ENCODE assay signal across 16 cellular contexts in the genomic region with DNA sequence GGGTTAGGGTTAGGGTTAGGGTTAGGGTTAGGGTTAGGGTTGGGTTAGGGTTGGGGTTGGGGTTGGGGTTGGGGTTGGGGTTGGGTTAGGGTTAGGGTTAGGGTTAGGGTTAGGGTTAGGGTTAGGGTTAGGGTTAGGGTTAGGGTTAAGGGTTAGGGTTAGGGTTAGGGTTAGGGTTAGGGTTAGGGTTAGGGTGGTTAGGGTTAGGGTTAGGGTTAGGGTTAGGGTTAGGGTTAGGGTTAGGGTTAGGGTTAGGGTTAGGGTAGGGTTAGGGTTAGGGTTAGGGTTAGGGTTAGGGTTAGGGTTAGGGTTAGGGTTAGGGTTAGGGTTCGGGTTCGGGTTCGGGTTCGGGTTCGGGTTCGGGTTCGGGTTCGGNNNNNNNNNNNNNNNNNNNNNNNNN. TPM values are rescaled to one million over a fixed set of nuclear protein-coding genes. Genes with fewer than 3 reads are reported as not detected.
DNase-seq lines count a peak whose midpoint lies in the region; ATAC-seq, FAIRE-seq and TF ChIP-seq lines count a peak whose summit lies in the region.
"Not testable (repeated sequence)": the region's sequence is repeated elsewhere in the genome, so short reads cannot be mapped to it uniquely, and the experiment has no call there.
"Had no signal": no experiment of that assay in that cellular context is flagged by ENCODE, and none has a peak within 500 bp of the region (broad histone marks: within the 10 kb centered on the region; RNA-seq: fewer than 3 reads in every experiment).

No MANE protein-coding gene starts in this region.

- H4K20me1 ChIP-seq in GM12878 (ENCODE audit: control insufficient read depth, insufficient read depth); endothelial cell of umbilical vein (replicated peaks; ENCODE audit: control insufficient read depth, extremely low read depth, insufficient read depth, low read length): not testable (repeated sequence)

- not testable (repeated sequence) for H3K27me3 ChIP-seq in GM12878 (replicated peaks in 1 of 2; ENCODE audit: control insufficient read depth in 2 of 2, insufficient read depth in 2 of 2, low read length in 1 of 2); endothelial cell of umbilical vein (ENCODE audit: control insufficient read depth in 2 of 2, insufficient read depth in 2 of 2, low read length in 2 of 2); psoas muscle (ENCODE audit: insufficient read depth in 3 of 3, low read length in 2 of 3)

- not testable (repeated sequence) for H3K4me1 ChIP-seq in GM12878 (ENCODE audit: control insufficient read depth, insufficient read depth, low read length); endothelial cell of umbilical vein (ENCODE audit: control insufficient read depth, extremely low read depth, insufficient read depth, low read length); psoas muscle

- not testable (repeated sequence) for H3K4me1 Mint-ChIP-seq in activated CD8-positive, alpha-beta memory T cell treated with anti-CD3 and anti-CD28 coated beads, Interleukin-2, amount 10 ng/mL, durations not matched to agents 7 days and 5 days

- 85% methylated on average over 4 of the region's 8 CpGs for WGBS in GM12878 (ENCODE audit: insufficient coverage, insufficient replicate concordance, low lambda C conversion rate, missing lambda C conversion rate)
- 86 to 92% (median 90%) methylated on average over 7 of the region's 8 CpGs for WGBS in psoas muscle, 3 donors

- CTCF ChIA-PET in activated CD8-positive, alpha-beta memory T cell treated with anti-CD3 and anti-CD28 coated beads, Interleukin-2, amount 10 ng/mL, durations not matched to agents 7 days and 5 days (lab: Charles Lee); GM12878 (lab: Yijun Ruan, JAX); endothelial cell of umbilical vein (lab: Charles Lee): not testable (repeated sequence)

- not testable (repeated sequence) for H3K4me3 Mint-ChIP-seq in activated CD8-positive, alpha-beta memory T cell treated with anti-CD3 and anti-CD28 coated beads, Interleukin-2, amount 10 ng/mL, durations not matched to agents 7 days and 5 days

- not testable (repeated sequence) for H2AFZ ChIP-seq in GM12878 (ENCODE audit: control insufficient read depth, low read depth, low read length); endothelial cell of umbilical vein (ENCODE audit: low read depth, low read length)

- not testable (repeated sequence) for H3K9ac ChIP-seq in GM12878 (ENCODE audit: control insufficient read depth, insufficient read depth, low read length); endothelial cell of umbilical vein (replicated peaks; ENCODE audit: extremely low read depth, insufficient read depth, low read length)

- FAIRE-seq in GM19239 (lab: Jason Lieb, UNC) (peak; percentile 95), GM12878 (lab: Jason Lieb, UNC) (peak; percentile 88), endothelial cell of umbilical vein (lab: Jason Lieb, UNC) (peak; percentile 82)

- H3K9me1 ChIP-seq in endothelial cell of umbilical vein (replicated peaks; ENCODE audit: control insufficient read depth, extremely low read depth, insufficient read depth, low read length), result not testable (repeated sequence)

- not testable (repeated sequence) for H3K27ac ChIP-seq in GM12878 (ENCODE audit: control insufficient read depth, insufficient read depth); endothelial cell of umbilical vein (ENCODE audit: insufficient read depth, low read depth, low read length); psoas muscle

- not testable (repeated sequence) for TF ChIP-seq RAD21 in GM12878 (IDR thresholded peaks at IDR 0.05; ENCODE audit: insufficient read depth, low read depth, low read length)

- SMC1A ChIA-PET in GM12878 (lab: Charles Lee; ENCODE audit: uncharacterized antibody, unreplicated experiment), result not testable (repeated sequence)

- RAD21 ChIA-PET in GM12878 (lab: Charles Lee; ENCODE audit: unreplicated experiment), result not testable (repeated sequence)

- H3K9me3 Mint-ChIP-seq in activated CD8-positive, alpha-beta memory T cell treated with anti-CD3 and anti-CD28 coated beads, Interleukin-2, amount 10 ng/mL, durations not matched to agents 7 days and 5 days (ENCODE audit: low read depth), result not testable (repeated sequence)

- TF ChIP-seq CTCF in GM12878 (IDR thresholded peaks at IDR 0.05 in 2 of 3, conservative IDR thresholded peaks at IDR 0.05 in 1 of 3; ENCODE audit: control insufficient read depth in 2 of 3, extremely low read depth in 1 of 3, insufficient read depth in 1 of 3, low read depth in 3 of 3, low read length in 3 of 3); endothelial cell of umbilical vein (IDR thresholded peaks at IDR 0.05; ENCODE audit: extremely low read depth in 1 of 2, insufficient read depth in 1 of 2, low read depth in 1 of 2, low read length in 2 of 2); psoas muscle (IDR thresholded peaks at IDR 0.05): not testable (repeated sequence)

- H3K4me3 ChIP-seq in GM12878; endothelial cell of umbilical vein (replicated peaks in 1 of 3; ENCODE audit: insufficient read depth in 1 of 3, low read depth in 1 of 3, low read length in 3 of 3); psoas muscle: not testable (repeated sequence)

- not testable (repeated sequence) for H3K9me3 ChIP-seq in GM12878 (replicated peaks; ENCODE audit: control insufficient read depth, insufficient read depth, low read length); endothelial cell of umbilical vein (replicated peaks; ENCODE audit: control insufficient read depth, insufficient read depth, low read length); psoas muscle

- not testable (repeated sequence) for H3K36me3 Mint-ChIP-seq in activated CD8-positive, alpha-beta memory T cell treated with anti-CD3 and anti-CD28 coated beads, Interleukin-2, amount 10 ng/mL, durations not matched to agents 7 days and 5 days

- not testable (repeated sequence) for DNase-seq in GM19239 (ENCODE audit: insufficient read length, low spot score); GM12878 (ENCODE audit: low read depth, low spot score); endothelial cell of umbilical vein (ENCODE audit: low read depth, low spot score); psoas muscle
- peak; percentile 0 for DNase-seq in LoVo (ENCODE audit: low spot score)
- DNase-seq in activated CD8-positive, alpha-beta memory T cell treated with anti-CD3 and anti-CD28 coated beads, Interleukin-2, amount 10 ng/mL, durations not matched to agents 7 days and 5 days, result peak; percentile 41
- DNase-seq in left lobe of liver (ENCODE audit: low spot score), result peak; percentile 42
- peak; percentile 43 for DNase-seq in ureter (ENCODE audit: low spot score)

- not testable (repeated sequence) for H3K27me3 Mint-ChIP-seq in activated CD8-positive, alpha-beta memory T cell treated with anti-CD3 and anti-CD28 coated beads, Interleukin-2, amount 10 ng/mL, durations not matched to agents 7 days and 5 days

- H3K79me2 ChIP-seq in GM12878 (ENCODE audit: control insufficient read depth, insufficient read depth, low read length); endothelial cell of umbilical vein (ENCODE audit: control insufficient read depth, insufficient read depth, low read length): not testable (repeated sequence)

- intact Hi-C loops in GM12878 (cut with micrococcal nuclease; ENCODE audit: unreplicated experiment); endothelial cell of umbilical vein (cut with micrococcal nuclease); psoas muscle (cut with DNase I): not testable (repeated sequence)

- POLR2A ChIA-PET in GM12878 (lab: Charles Lee); endothelial cell of umbilical vein (lab: Charles Lee): not testable (repeated sequence)

- H3K4me2 ChIP-seq in GM12878 (ENCODE audit: control insufficient read depth, insufficient read depth); endothelial cell of umbilical vein (ENCODE audit: insufficient read depth, low read length): not testable (repeated sequence)

- BruUV-seq in GM12878 (replicated peaks; lab: Mats Ljungman, UMichigan); endothelial cell of umbilical vein (replicated peaks; lab: Mats Ljungman, UMichigan): not testable (repeated sequence)

- not testable (repeated sequence) for TF ChIP-seq EP300 in GM12878 (IDR thresholded peaks at IDR 0.05; ENCODE audit: borderline replicate concordance in 1 of 2, control insufficient read depth in 1 of 2, low read depth in 2 of 2, low read length in 2 of 2)

- in situ Hi-C loops in GM12878 (cut with MboI), result not testable (repeated sequence)

- dilution Hi-C loops in endothelial cell of umbilical vein (cut with MboI; ENCODE audit: extremely low pct_ligation_motif_present, low sequenced_read_pairs), result not testable (repeated sequence)

- not testable (repeated sequence) for TF ChIP-seq POLR2A in GM12878 (IDR thresholded peaks at IDR 0.05; ENCODE audit: low read depth, low read length); endothelial cell of umbilical vein (IDR thresholded peaks at IDR 0.05; ENCODE audit: low read depth, low read length)

- not testable (repeated sequence) for H3K27ac Mint-ChIP-seq in activated CD8-positive, alpha-beta memory T cell treated with anti-CD3 and anti-CD28 coated beads, Interleukin-2, amount 10 ng/mL, durations not matched to agents 7 days and 5 days

- not testable (repeated sequence) for ATAC-seq in activated CD8-positive, alpha-beta memory T cell treated with anti-CD3 and anti-CD28 coated beads, Interleukin-2, amount 10 ng/mL, durations not matched to agents 7 days and 5 days
- ATAC-seq in GM12878 (peak; percentile 18; the same call in 1 of the 3 replicates), left lobe of liver (peak; percentile 28), psoas muscle (peak in 3 of 4 donors; percentile 30 to 63 (median 33))

- H3K36me3 ChIP-seq in GM12878 (ENCODE audit: control insufficient read depth in 2 of 2, insufficient read depth in 2 of 2, low read length in 1 of 2); endothelial cell of umbilical vein (ENCODE audit: control insufficient read depth in 2 of 2, extremely low read depth in 1 of 2, insufficient read depth in 2 of 2, low read length in 2 of 2); psoas muscle (ENCODE audit: insufficient read depth in 1 of 2, low read depth in 1 of 2): not testable (repeated sequence)

RNA-seq across cellular contexts. Expression of gene DUX4, which starts 50.8 kb away (rescaled TPM):
- not detected for total RNA-seq in activated CD8-positive, alpha-beta memory T cell treated with anti-CD3 and anti-CD28 coated beads, Interleukin-2, amount 10 ng/mL, durations not matched to agents 7 days and 5 days
- total RNA-seq in GM12878 (2013; cell fraction: nucleolus; rRNA removed), result not detected in 2 replicates
- not detected in 2 replicates for total RNA-seq in GM12878 (2014; rRNA removed)
- total RNA-seq in GM12878 (2014; rRNA removed; fragmentation: Illumina TruSeq; extraction: Trizol), result not detected in 2 replicates
- not detected in 2 replicates for total RNA-seq in GM12878 (2021)
- not detected for polyA plus RNA-seq in GM12878 (2011; ENCODE audit: low read depth)
- not detected in 2 replicates for polyA plus RNA-seq in GM12878 (2011; rRNA removed)
- polyA plus RNA-seq in GM12878 (2011; cell fraction: cytosol; rRNA removed), result not detected in 2 replicates
- polyA plus RNA-seq in GM12878 (2011; cell fraction: nucleus; rRNA removed), result not detected in 2 replicates
- polyA plus RNA-seq in GM12878 (2012), result not detected in 2 replicates
- polyA plus RNA-seq in GM12878 (2014; fragmentation: Illumina TruSeq; extraction: Trizol), result not detected in 2 replicates
- polyA plus RNA-seq in GM12878 (2014; fragmentation: Nextera tagmentation; extraction: Ambion mirVana), result not detected
- not detected in 2 replicates for polyA plus RNA-seq in GM12878 (2014; rRNA removed)
- polyA plus RNA-seq in GM12878 (2016; fragmentation: Nextera tagmentation; extraction: Ambion mirVana), result not detected
- not detected in 2 replicates for polyA minus RNA-seq in GM12878 (2011; rRNA and poly(A)+ RNA removed)
- polyA minus RNA-seq in GM12878 (2011; cell fraction: cytosol; rRNA and poly(A)+ RNA removed), result not detected in 2 replicates
- polyA minus RNA-seq in GM12878 (2011; cell fraction: nucleus; rRNA and poly(A)+ RNA removed), result not detected in 2 replicates
- not detected in 2 replicates for total RNA-seq in endothelial cell of umbilical vein
- not detected in 2 replicates for polyA plus RNA-seq in endothelial cell of umbilical vein
- polyA plus RNA-seq in endothelial cell of umbilical vein (2011; cell fraction: cytosol; rRNA removed), result not detected in 2 replicates
- polyA plus RNA-seq in endothelial cell of umbilical vein (2011; cell fraction: nucleus; rRNA removed), result not detected in 2 replicates
- polyA plus RNA-seq in endothelial cell of umbilical vein (2012), result not detected in 2 replicates
- not detected in 2 replicates for polyA minus RNA-seq in endothelial cell of umbilical vein
- not detected for polyA minus RNA-seq in endothelial cell of umbilical vein (2011; cell fraction: cytosol; rRNA and poly(A)+ RNA removed)
- not detected in 2 replicates for polyA minus RNA-seq in endothelial cell of umbilical vein (2011; cell fraction: nucleus; rRNA and poly(A)+ RNA removed)
- not detected for total RNA-seq in left lobe of liver
- total RNA-seq in psoas muscle, result not detected
- polyA plus RNA-seq in psoas muscle, result not detected
- 0.29 TPM for total RNA-seq in ureter
- total RNA-seq: activated CD4-positive, alpha-beta memory T cell treated with anti-CD3 and anti-CD28 coated beads, Interleukin-2, amount 10 ng/mL, durations not matched to agents 7 days and 5 days; dermis microvascular lymphatic vessel endothelial cell; hepatocyte; left cardiac atrium; neural crest cell; Peyer's patch; subcutaneous adipose tissue had no signal
- polyA plus RNA-seq: hepatocyte, IgD-negative memory B cell had no signal

RNA-seq across cellular contexts. Expression of gene DBET, which starts 58.4 kb away (rescaled TPM):
- not detected for total RNA-seq in activated CD8-positive, alpha-beta memory T cell treated with anti-CD3 and anti-CD28 coated beads, Interleukin-2, amount 10 ng/mL, durations not matched to agents 7 days and 5 days
- total RNA-seq in GM12878 (2013; cell fraction: nucleolus; rRNA removed), result not detected in 2 replicates
- total RNA-seq in GM12878 (2014; rRNA removed) (not detected in 2 replicates), GM12878 (2014; rRNA removed; fragmentation: Illumina TruSeq; extraction: Trizol) (not detected in 2 replicates), GM12878 (2021) (not detected in 2 replicates), endothelial cell of umbilical vein (not detected in 2 replicates), left lobe of liver (not detected), psoas muscle (not detected), ureter (0.26 TPM)
- not detected for polyA plus RNA-seq in GM12878 (2011; ENCODE audit: low read depth)
- polyA plus RNA-seq in GM12878 (2011; rRNA removed) (not detected in 2 replicates), GM12878 (2014; fragmentation: Illumina TruSeq; extraction: Trizol) (not detected in 2 replicates), GM12878 (2014; fragmentation: Nextera tagmentation; extraction: Ambion mirVana) (not detected), GM12878 (2014; rRNA removed) (not detected in 2 replicates), GM12878 (2016; fragmentation: Nextera tagmentation; extraction: Ambion mirVana) (not detected), endothelial cell of umbilical vein (not detected in 2 replicates), psoas muscle (not detected)
- polyA plus RNA-seq in GM12878 (2011; cell fraction: cytosol; rRNA removed), result not detected in 2 replicates
- not detected in 2 replicates for polyA plus RNA-seq in GM12878 (2011; cell fraction: nucleus; rRNA removed)
- 0.03 TPM in 1 of 2 replicates, not detected in the other for polyA plus RNA-seq in GM12878 (2012)
- not detected in 2 replicates for polyA minus RNA-seq in GM12878 (2011; rRNA and poly(A)+ RNA removed)
- polyA minus RNA-seq in GM12878 (2011; cell fraction: cytosol; rRNA and poly(A)+ RNA removed), result not detected in 2 replicates
- polyA minus RNA-seq in GM12878 (2011; cell fraction: nucleus; rRNA and poly(A)+ RNA removed), result not detected in 2 replicates
- polyA plus RNA-seq in endothelial cell of umbilical vein (2011; cell fraction: cytosol; rRNA removed), result not detected in 2 replicates
- not detected in 2 replicates for polyA plus RNA-seq in endothelial cell of umbilical vein (2011; cell fraction: nucleus; rRNA removed)
- polyA plus RNA-seq in endothelial cell of umbilical vein (2012), result not detected in 2 replicates
- polyA minus RNA-seq in endothelial cell of umbilical vein, result not detected in 2 replicates
- not detected for polyA minus RNA-seq in endothelial cell of umbilical vein (2011; cell fraction: cytosol; rRNA and poly(A)+ RNA removed)
- polyA minus RNA-seq in endothelial cell of umbilical vein (2011; cell fraction: nucleus; rRNA and poly(A)+ RNA removed), result not detected in 2 replicates
- total RNA-seq: activated CD4-positive, alpha-beta memory T cell treated with anti-CD3 and anti-CD28 coated beads, Interleukin-2, amount 10 ng/mL, durations not matched to agents 7 days and 5 days; dermis microvascular lymphatic vessel endothelial cell; hepatocyte; left cardiac atrium; neural crest cell; Peyer's patch; subcutaneous adipose tissue had no signal
- polyA plus RNA-seq: hepatocyte, IgD-negative memory B cell had no signal
